Comparison of ENCODE assay signal across 11 cellular contexts in genomic region chr15:60690350-60690961, GRCh38.
"Had no signal": no experiment of that assay in that cellular context is flagged by ENCODE, and none has a peak within 500 bp of the region (broad histone marks: within the 10 kb centered on the region; RNA-seq: fewer than 3 reads in every experiment).

No MANE protein-coding gene starts in this region.

- H3K27ac ChIP-seq: GM23248, HL-60, KMS-11 had no signal

- H3K36me3 ChIP-seq: HAP-1 had no signal

- H3K27ac Mint-ChIP-seq: HFFc6, IgD-negative memory B cell had no signal

- ATAC-seq: HCT116 had no signal

- H3K9ac ChIP-seq: GM23248, KMS-11 had no signal

- H3K4me3 Mint-ChIP-seq: HFFc6, IgD-negative memory B cell had no signal

- H3K9me3 ChIP-seq: HAP-1 had no signal

- H3K4me2 ChIP-seq: KMS-11 had no signal

- H3K4me3 ChIP-seq: GM23248, HAP-1 had no signal

- H2AFZ ChIP-seq: GM23248 had no signal

- H3K4me1 ChIP-seq: HAP-1 had no signal

- DNase-seq: GM23248, GOT3, H7, HFFc6, Karpas-422, KBM-7 had no signal
